Comparison of ENCODE assay signal across 9 cellular contexts in genomic region chr1:33327587-33328325, GRCh38. TPM values are rescaled to one million over a fixed set of nuclear protein-coding genes. Genes with fewer than 3 reads are reported as not detected.
DNase-seq lines count a peak whose midpoint lies in the region; ATAC-seq and TF ChIP-seq lines count a peak whose summit lies in the region.
"Had no signal": no experiment of that assay in that cellular context is flagged by ENCODE, and none has a peak within 500 bp of the region (broad histone marks: within the 10 kb centered on the region; RNA-seq: fewer than 3 reads in every experiment).

No MANE protein-coding gene starts in this region.

- TF ChIP-seq CTCF in AG10803 (conservative IDR thresholded peaks at IDR 0.05; ENCODE audit: low read length) (peak; percentile 30), NB4 (IDR thresholded peaks at IDR 0.05; ENCODE audit: low read depth, low read length) (no peak), chondrocyte (IDR thresholded peaks at IDR 0.05) (no peak), mesothelial cell of epicardium (IDR thresholded peaks at IDR 0.05; ENCODE audit: unreplicated experiment) (no peak)

- H3K36me3 Mint-ChIP-seq in chondrocyte (ENCODE audit: low read depth), result peaks cover 53% of the 10 kb centered on the region
- H3K36me3 Mint-ChIP-seq in activated CD8-positive, alpha-beta T cell treated with anti-CD3 and anti-CD28 coated beads, Interleukin-2, amount 10 ng/mL, durations not matched to agents 7 days and 5 days (ENCODE audit: low read depth), result peaks cover 63% of the 10 kb centered on the region
- peaks cover 46% of the 10 kb centered on the region for H3K36me3 Mint-ChIP-seq in mesothelial cell of epicardium

- no peak overlapping the region for H3K4me3 ChIP-seq in AG10803 (ENCODE audit: low read length)
- H3K4me3 ChIP-seq in NB4 (ENCODE audit: low read depth, low read length), result no peak overlapping the region
- H3K4me3 ChIP-seq: GM12878 had no signal

- H3K27me3 Mint-ChIP-seq in chondrocyte (ENCODE audit: low read depth) (no peaks in the 10 kb centered on the region), mesothelial cell of epicardium (ENCODE audit: low read depth) (no peaks in the 10 kb centered on the region)
- H3K27me3 Mint-ChIP-seq in activated CD8-positive, alpha-beta T cell treated with anti-CD3 and anti-CD28 coated beads, Interleukin-2, amount 10 ng/mL, durations not matched to agents 7 days and 5 days (ENCODE audit: low read depth), result no peaks in the 10 kb centered on the region

- H3K4me1 Mint-ChIP-seq in chondrocyte (ENCODE audit: low read depth) (peaks cover 36% of the 10 kb centered on the region), mesothelial cell of epicardium (peaks cover 4% of the 10 kb centered on the region)
- H3K4me1 Mint-ChIP-seq in activated CD8-positive, alpha-beta T cell treated with anti-CD3 and anti-CD28 coated beads, Interleukin-2, amount 10 ng/mL, durations not matched to agents 7 days and 5 days (ENCODE audit: low read depth), result peaks cover 5% of the 10 kb centered on the region

- TF ChIP-seq POLR2A in NB4 (IDR thresholded peaks at IDR 0.05; ENCODE audit: extremely low read depth, insufficient read length), result no peak

- H3K9me3 Mint-ChIP-seq in chondrocyte (ENCODE audit: low read depth) (no peaks in the 10 kb centered on the region), mesothelial cell of epicardium (no peaks in the 10 kb centered on the region)
- H3K9me3 Mint-ChIP-seq in activated CD8-positive, alpha-beta T cell treated with anti-CD3 and anti-CD28 coated beads, Interleukin-2, amount 10 ng/mL, durations not matched to agents 7 days and 5 days (ENCODE audit: insufficient read depth), result no peaks in the 10 kb centered on the region

- ATAC-seq in activated CD8-positive, alpha-beta T cell treated with anti-CD3 and anti-CD28 coated beads, Interleukin-2, amount 10 ng/mL, durations not matched to agents 7 days and 5 days, result no peak
- ATAC-seq: GM12878 had no signal

- H3K27ac Mint-ChIP-seq in chondrocyte (ENCODE audit: unreplicated experiment), result peak overlapping the region; percentile 27
- no peak overlapping the region for H3K27ac Mint-ChIP-seq in activated CD8-positive, alpha-beta T cell treated with anti-CD3 and anti-CD28 coated beads, Interleukin-2, amount 10 ng/mL, durations not matched to agents 7 days and 5 days
- H3K27ac Mint-ChIP-seq in mesothelial cell of epicardium, result no peak overlapping the region

- POLR2A ChIA-PET in activated CD8-positive, alpha-beta T cell treated with anti-CD3 and anti-CD28 coated beads, Interleukin-2, amount 10 ng/mL, durations not matched to agents 7 days and 5 days (lab: Charles Lee), result no interaction called here

- CTCF ChIA-PET in activated CD8-positive, alpha-beta T cell treated with anti-CD3 and anti-CD28 coated beads, Interleukin-2, amount 10 ng/mL, durations not matched to agents 7 days and 5 days (lab: Charles Lee), result no interaction called here

- DNase-seq in AG10803 (ENCODE audit: low read depth), result peak; percentile 99
- peak; percentile 45 for DNase-seq in NB4 (ENCODE audit: low read depth)
- no peak for DNase-seq in chondrocyte (ENCODE audit: low spot score)
- DNase-seq in myocyte (ENCODE audit: low read depth), result peak; percentile 95
- no peak for DNase-seq in OCI-M1 (lab: John Stamatoyannopoulos, UW)
- no peak for DNase-seq in activated CD8-positive, alpha-beta T cell treated with anti-CD3 and anti-CD28 coated beads, Interleukin-2, amount 10 ng/mL, durations not matched to agents 7 days and 5 days
- DNase-seq in activated CD4-positive, alpha-beta T cell treated with anti-CD3 and anti-CD28 coated beads, Interleukin-2, amount 50 U/mL, for 4 hours, result no peak
- no peak for DNase-seq in mesothelial cell of epicardium (ENCODE audit: low spot score in 2 of 2, unreplicated experiment in 2 of 2)

- H3K4me3 Mint-ChIP-seq in chondrocyte (ENCODE audit: unreplicated experiment), result no peak overlapping the region
- H3K4me3 Mint-ChIP-seq in activated CD8-positive, alpha-beta T cell treated with anti-CD3 and anti-CD28 coated beads, Interleukin-2, amount 10 ng/mL, durations not matched to agents 7 days and 5 days, result no peak overlapping the region
- no peak overlapping the region for H3K4me3 Mint-ChIP-seq in mesothelial cell of epicardium

RNA-seq across cellular contexts. Expression of gene A3GALT2, which starts 6.9 kb away (rescaled TPM):
- total RNA-seq in chondrocyte (0.27 TPM in 1 of 3 replicates, not detected in the others), myocyte (0.32 TPM in 1 of 2 replicates, not detected in the other), mesothelial cell of epicardium (0.51 to 0.58 TPM (median 0.52 TPM) in 3 replicates)
- polyA plus RNA-seq in myocyte (2012), result not detected
- not detected for total RNA-seq in activated CD8-positive, alpha-beta T cell treated with anti-CD3 and anti-CD28 coated beads, Interleukin-2, amount 10 ng/mL, durations not matched to agents 7 days and 5 days
- total RNA-seq: GM12878 had no signal
- polyA plus RNA-seq: GM12878 had no signal

Comparison
In these comparisons a context has a peak if more than half of its experiments do, and no peak if none do; other contexts are left out.
1. DNase-seq: peak in AG10803 (single experiment), NB4 (single experiment) and myocyte (single experiment); none in chondrocyte (single experiment), OCI-M1 (single experiment), activated CD8-positive, alpha-beta T cell treated with anti-CD3 and anti-CD28 coated beads, Interleukin-2, amount 10 ng/mL, durations not matched to agents 7 days and 5 days (single experiment), activated CD4-positive, alpha-beta T cell treated with anti-CD3 and anti-CD28 coated beads, Interleukin-2, amount 50 U/mL, for 4 hours (0 of 2) and mesothelial cell of epicardium (0 of 2).